11 cellular contexts compared by ENCODE assay signal in the genomic region with DNA sequence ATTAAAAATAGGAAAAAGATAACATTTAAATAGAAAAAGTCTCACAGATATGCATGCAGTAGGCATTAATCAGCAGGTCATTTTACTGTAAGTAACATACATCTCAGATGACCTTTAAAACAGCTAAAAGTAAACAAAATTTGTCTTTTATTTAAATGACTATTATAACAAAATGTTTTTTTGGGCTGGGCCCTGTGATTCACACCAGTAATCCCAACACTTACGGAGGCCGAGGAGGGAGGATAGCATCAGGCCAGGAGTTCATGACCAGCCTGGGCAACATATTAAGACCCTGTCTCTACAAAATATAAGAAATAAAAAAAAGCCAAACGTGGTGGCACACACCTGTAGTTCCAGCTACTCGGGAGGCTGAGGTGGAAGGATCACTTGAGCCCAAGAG. TPM values are rescaled to one million over a fixed set of nuclear protein-coding genes. Genes with fewer than 3 reads are reported as not detected.
DNase-seq lines count a peak whose midpoint lies in the region; ATAC-seq and TF ChIP-seq lines count a peak whose summit lies in the region.
"Had no signal": no experiment of that assay in that cellular context is flagged by ENCODE, and none has a peak within 500 bp of the region (broad histone marks: within the 10 kb centered on the region; RNA-seq: fewer than 3 reads in every experiment).

No MANE protein-coding gene starts in this region.

- no peak for ATAC-seq in GM18502 (IDR thresholded peaks at IDR 0.05; ENCODE audit: poor library complexity, unreplicated experiment)

- peak; percentile 38 for DNase-seq in MG63
- DNase-seq in endothelial cell (ENCODE audit: low spot score) = no peak
- no peak for DNase-seq in osteocyte (ENCODE audit: extremely low spot score, unreplicated experiment)
- no peak for DNase-seq in GM03348 (ENCODE audit: low spot score)
- DNase-seq in NCI-H2029 treated with DMSO at 0.1 percent for 48 hours (lab: John Stamatoyannopoulos, UW) = no peak
- DNase-seq in T-helper 2 cell treated with Interferon-gamma antibody and Interleukin-4, amounts not matched to agents 5 μg/mL and 100 μg/mL, for 36 hours (ENCODE audit: low spot score) = no peak
- DNase-seq: BE2C, NCI-H146 had no signal

- peaks cover 1% of the 10 kb centered on the region for H3K27me3 Mint-ChIP-seq in endothelial cell (ENCODE audit: unreplicated experiment)
- no peaks in the 10 kb centered on the region for H3K27me3 Mint-ChIP-seq in osteocyte (ENCODE audit: unreplicated experiment)
- no peaks in the 10 kb centered on the region for H3K27me3 Mint-ChIP-seq in T-helper 2 cell treated with Interferon-gamma antibody and Interleukin-4, amounts not matched to agents 5 μg/mL and 100 μg/mL, for 36 hours (ENCODE audit: low read depth)

- H3K27ac ChIP-seq in 22Rv1 = peak overlapping the region; percentile 80

- H3K27me3 ChIP-seq in MG63 = no peaks in the 10 kb centered on the region
- H3K27me3 ChIP-seq: BE2C had no signal

- TF ChIP-seq CTCF in 22Rv1 (IDR thresholded peaks at IDR 0.05) (no peak), endothelial cell (IDR thresholded peaks at IDR 0.05; ENCODE audit: unreplicated experiment) (no peak), osteocyte (IDR thresholded peaks at IDR 0.05) (no peak)

- H3K4me3 Mint-ChIP-seq in endothelial cell (ENCODE audit: unreplicated experiment) (no peak overlapping the region), osteocyte (ENCODE audit: unreplicated experiment) (peak overlapping the region; percentile 56)
- H3K4me3 Mint-ChIP-seq in T-helper 2 cell treated with Interferon-gamma antibody and Interleukin-4, amounts not matched to agents 5 μg/mL and 100 μg/mL, for 36 hours = no peak overlapping the region
- H3K4me3 Mint-ChIP-seq: activated T-helper 1 cell treated with anti-CD3 and anti-CD28 coated beads, Interleukin-12 subunit alpha, Interleukin-12 subunit beta, Interleukin-2, Interleukin-4 antibody, amounts not matched to agents 30 ng/mL and 10 ng/mL and 1 ng/mL, durations not matched to agents 14 hours and 24 hours and 36 hours had no signal

- H3K27ac Mint-ChIP-seq in endothelial cell (ENCODE audit: unreplicated experiment) (peak overlapping the region; percentile 99), osteocyte (ENCODE audit: unreplicated experiment) (peak overlapping the region; percentile 99)
- H3K27ac Mint-ChIP-seq in T-helper 2 cell treated with Interferon-gamma antibody and Interleukin-4, amounts not matched to agents 5 μg/mL and 100 μg/mL, for 36 hours = no peak overlapping the region

- no peaks in the 10 kb centered on the region for H3K36me3 Mint-ChIP-seq in endothelial cell (ENCODE audit: low read depth, unreplicated experiment)
- H3K36me3 Mint-ChIP-seq in osteocyte (ENCODE audit: unreplicated experiment) = no peaks in the 10 kb centered on the region
- peaks cover 19% of the 10 kb centered on the region for H3K36me3 Mint-ChIP-seq in T-helper 2 cell treated with Interferon-gamma antibody and Interleukin-4, amounts not matched to agents 5 μg/mL and 100 μg/mL, for 36 hours (ENCODE audit: low read depth)

- no peak overlapping the region for H3K4me3 ChIP-seq in MG63

- H3K36me3 ChIP-seq in MG63 = no peaks in the 10 kb centered on the region
- H3K36me3 ChIP-seq: BE2C had no signal

- H3K9me3 ChIP-seq in MG63 = no peaks in the 10 kb centered on the region
- H3K9me3 ChIP-seq: BE2C had no signal

- H3K9me3 Mint-ChIP-seq in endothelial cell (ENCODE audit: unreplicated experiment) (no peaks in the 10 kb centered on the region), osteocyte (ENCODE audit: unreplicated experiment) (no peaks in the 10 kb centered on the region)
- H3K9me3 Mint-ChIP-seq in T-helper 2 cell treated with Interferon-gamma antibody and Interleukin-4, amounts not matched to agents 5 μg/mL and 100 μg/mL, for 36 hours = no peaks in the 10 kb centered on the region
- H3K9me3 Mint-ChIP-seq: activated T-helper 1 cell treated with anti-CD3 and anti-CD28 coated beads, Interleukin-12 subunit alpha, Interleukin-12 subunit beta, Interleukin-2, Interleukin-4 antibody, amounts not matched to agents 30 ng/mL and 10 ng/mL and 1 ng/mL, durations not matched to agents 14 hours and 24 hours and 36 hours had no signal

- H3K4me1 Mint-ChIP-seq in endothelial cell (ENCODE audit: unreplicated experiment) = peaks cover 23% of the 10 kb centered on the region
- peaks cover 84% of the 10 kb centered on the region for H3K4me1 Mint-ChIP-seq in osteocyte (ENCODE audit: unreplicated experiment)
- peaks cover 61% of the 10 kb centered on the region for H3K4me1 Mint-ChIP-seq in T-helper 2 cell treated with Interferon-gamma antibody and Interleukin-4, amounts not matched to agents 5 μg/mL and 100 μg/mL, for 36 hours (ENCODE audit: low read depth)

RNA-seq across cellular contexts. Expression of a gene that starts 14.8 kb away (rescaled TPM):
- total RNA-seq in MG63 (2014; rRNA removed; shearing (Covaris generic); ENCODE audit: low replicate concordance) = 52.8 and 81.8 TPM in 2 replicates
- total RNA-seq in endothelial cell (ENCODE audit: unreplicated experiment) (86.4 TPM), osteocyte (178 TPM in 2 replicates)

RNA-seq across cellular contexts. Expression of a gene that starts 50.7 kb away (rescaled TPM):
- 0.07 TPM in 1 of 2 replicates, not detected in the other for total RNA-seq in MG63 (2014; rRNA removed; shearing (Covaris generic); ENCODE audit: low replicate concordance)
- total RNA-seq in endothelial cell (ENCODE audit: unreplicated experiment) (4.1 TPM), osteocyte (1.6 and 3.1 TPM in 2 replicates)
